ENCODE assay signal across 14 cellular contexts in genomic region chr5:616342-617039, GRCh38. TPM values are rescaled to one million over a fixed set of nuclear protein-coding genes. Genes with fewer than 3 reads are reported as not detected.
A peak's percentile ranks its signal among the peaks of the same experiment; 100 is the strongest.
DNase-seq lines count a peak whose midpoint lies in the region; ATAC-seq, FAIRE-seq and TF ChIP-seq lines count a peak whose summit lies in the region.
"Had no signal": no experiment of that assay in that cellular context is flagged by ENCODE, and none has a peak within 500 bp of the region (broad histone marks: within the 10 kb centered on the region; RNA-seq: fewer than 3 reads in every experiment).

No MANE protein-coding gene starts in this region.

- POLR2A ChIA-PET in K562 (lab: Yijun Ruan, JAX) = no interaction called here

- H3K27me3 Mint-ChIP-seq in nephron (ENCODE audit: low read depth) = no peaks in the 10 kb centered on the region
- H3K27me3 Mint-ChIP-seq: activated CD4-positive, alpha-beta T cell treated with anti-CD3 and anti-CD28 coated beads for 36 hours; activated naive CD8-positive, alpha-beta T cell treated with anti-CD3 and anti-CD28 coated beads, Interleukin-2, amount 10 ng/mL, durations not matched to agents 7 days and 5 days had no signal

- peaks cover 63% of the 10 kb centered on the region for H3K79me2 ChIP-seq in K562 (ENCODE audit: control insufficient read depth, insufficient read depth, low read length)

- peaks cover 9 to 22% of the 10 kb centered on the region in 2 experiments for H3K4me1 ChIP-seq in K562 (replicated peaks in 1 of 2; ENCODE audit: control insufficient read depth in 2 of 2, insufficient read depth in 2 of 2, low read length in 2 of 2)

- intact Hi-C loops in K562 (cut with micrococcal nuclease) = loop anchor here (10.0 kb wide), 1 partner anchor 142 kb away; no protein-coding TSS in a partner anchor

- peaks cover 12% of the 10 kb centered on the region for H3K4me1 Mint-ChIP-seq in nephron

- no TSS peak for BruUV-seq in K562 (replicated peaks; lab: Mats Ljungman, UMichigan)

- TF ChIP-seq CTCF in GM13977 (IDR thresholded peaks at IDR 0.05; ENCODE audit: extremely low read depth, insufficient read depth, missing control alignments) (peak; percentile 16), K562 (IDR thresholded peaks at IDR 0.05 in 2 of 3, conservative IDR thresholded peaks at IDR 0.05 in 1 of 3; ENCODE audit: insufficient read depth in 2 of 3, low read depth in 1 of 3, low read length in 3 of 3) (no peak), nephron (IDR thresholded peaks at IDR 0.05; ENCODE audit: unreplicated experiment in 3 of 3) (no peak)

- no peak overlapping the region for H3K4me2 ChIP-seq in K562 (ENCODE audit: insufficient read depth, low read length)

- peaks cover 7% of the 10 kb centered on the region for H3K9me3 Mint-ChIP-seq in nephron
- H3K9me3 Mint-ChIP-seq: CD8-positive, alpha-beta T cell had no signal

- H4K20me1 ChIP-seq in K562 (replicated peaks; ENCODE audit: control insufficient read depth, insufficient read depth, low read length) = peaks cover 25% of the 10 kb centered on the region

- peaks cover 12% of the 10 kb centered on the region for H3K9me1 ChIP-seq in K562 (ENCODE audit: control insufficient read depth, insufficient read depth, low read length)

- no peak for TF ChIP-seq EP300 in K562 (IDR thresholded peaks at IDR 0.05; ENCODE audit: low read length)

- no peak overlapping the region for H3K27ac Mint-ChIP-seq in nephron
- H3K27ac Mint-ChIP-seq: activated CD4-positive, alpha-beta T cell treated with anti-CD3 and anti-CD28 coated beads for 36 hours; activated naive CD8-positive, alpha-beta T cell treated with anti-CD3 and anti-CD28 coated beads, Interleukin-2, amount 10 ng/mL, durations not matched to agents 7 days and 5 days; CD8-positive, alpha-beta T cell had no signal

- H3K4me3 ChIP-seq in K562 = no peak overlapping the region
- H3K4me3 ChIP-seq: gastroesophageal sphincter had no signal

- in situ Hi-C loops in GM13977 (cut with MboI; ENCODE audit: low pct_unique_long_range_greater_than_20kb, low sequenced_read_pairs, unreplicated experiment) (no loop called here), K562 (cut with MboI) (no loop called here)

- peak overlapping the region; percentile 17 to 56 (median 55) for H3K4me3 Mint-ChIP-seq in nephron
- H3K4me3 Mint-ChIP-seq: activated CD4-positive, alpha-beta T cell treated with anti-CD3 and anti-CD28 coated beads for 36 hours; activated naive CD8-positive, alpha-beta T cell treated with anti-CD3 and anti-CD28 coated beads, Interleukin-2, amount 10 ng/mL, durations not matched to agents 7 days and 5 days; CD8-positive, alpha-beta T cell had no signal

- no peak overlapping the region for H3K27ac ChIP-seq in K562 (ENCODE audit: extremely low read depth, low read depth, low read length)
- H3K27ac ChIP-seq: gastroesophageal sphincter, neutrophil had no signal

- DNase-seq in COLO668 (lab: John Stamatoyannopoulos, UW; ENCODE audit: unreplicated experiment) (peak; percentile 46), GM13977 (ENCODE audit: low spot score) (no peak), K562 (ENCODE audit: extremely low read depth in 1 of 4, low spot score in 3 of 4) (peak in 2 of 4 experiments; percentile 37 to 40), NCI-H1417 (lab: John Stamatoyannopoulos, UW) (no peak)
- DNase-seq: activated CD4-positive, alpha-beta T cell treated with anti-CD3 and anti-CD28 coated beads for 36 hours; activated naive CD8-positive, alpha-beta T cell treated with anti-CD3 and anti-CD28 coated beads, Interleukin-2, amount 10 ng/mL, durations not matched to agents 7 days and 5 days; Karpas-422; NCI-H69 had no signal

- peak overlapping the region in 1 of 2 experiments; percentile 65; a peak in 2 of 4 replicates for H3K9ac ChIP-seq in K562 (ENCODE audit: insufficient read depth in 1 of 2, low read depth in 2 of 2, low read length in 2 of 2)

- CTCF ChIA-PET in K562 (lab: Yijun Ruan, JAX; ENCODE audit: low intra/inter-chr PET ratio) = no interaction called here

- no peak for FAIRE-seq in K562 (lab: Jason Lieb, UNC)

- 79% methylated on average over 10 of the region's 13 CpGs for whole genome bisulfite sequencing in K562 (ENCODE audit: insufficient coverage, low coverage, missing lambda C conversion rate)

- no peak overlapping the region for H2AFZ ChIP-seq in K562 (ENCODE audit: low read depth, low read length)

- H3K9me3 ChIP-seq in K562 (replicated peaks; ENCODE audit: control insufficient read depth, insufficient read depth, low read depth, low read length) = no peaks in the 10 kb centered on the region
- H3K9me3 ChIP-seq: gastroesophageal sphincter, neutrophil had no signal

- no peak for ATAC-seq in K562
- ATAC-seq in GM21529 (IDR thresholded peaks at IDR 0.05; ENCODE audit: unreplicated experiment) = no peak
- ATAC-seq in GM19463 (IDR thresholded peaks at IDR 0.05; ENCODE audit: unreplicated experiment) = no peak
- ATAC-seq: activated CD4-positive, alpha-beta T cell treated with anti-CD3 and anti-CD28 coated beads for 36 hours; CD8-positive, alpha-beta T cell; gastroesophageal sphincter had no signal

- H3K27me3 ChIP-seq in K562 (ENCODE audit: control insufficient read depth in 2 of 2, insufficient read depth in 2 of 2, low read length in 2 of 2) = no peaks in the 10 kb centered on the region
- H3K27me3 ChIP-seq: gastroesophageal sphincter had no signal

- peaks cover 50% of the 10 kb centered on the region for H3K36me3 Mint-ChIP-seq in nephron (ENCODE audit: low read depth)

- no peak for TF ChIP-seq POLR2A in K562 (conservative IDR thresholded peaks at IDR 0.05)

- peaks cover 68% of the 10 kb centered on the region for H3K36me3 ChIP-seq in K562 (ENCODE audit: control insufficient read depth, insufficient read depth, low read length)

- no peak for TF ChIP-seq RAD21 in K562 (CRISPR knock-in tag; conservative IDR thresholded peaks at IDR 0.05 in 1 of 2, IDR thresholded peaks at IDR 0.05 in 1 of 2)

TF ChIP-seq in K562, 482 proteins besides CTCF, POLR2A, EP300 and RAD21:
- TF ChIP-seq ILF3 (IDR thresholded peaks at IDR 0.05; ENCODE audit: borderline replicate concordance) = no peak
- no peak for TF ChIP-seq CBX3 (IDR thresholded peaks at IDR 0.05; ENCODE audit: borderline replicate concordance in 1 of 2, low read length in 2 of 2)
- TF ChIP-seq RBFOX2 (IDR thresholded peaks at IDR 0.05; ENCODE audit: low read depth, low read length) = peak; percentile 64; the same call in 1 of the 2 replicates
- TF ChIP-seq POLR2G (IDR thresholded peaks at IDR 0.05; ENCODE audit: low read depth, low read length) = peak; percentile 41; the same call in 1 of the 2 replicates
- TF ChIP-seq ZNF143 (CRISPR knock-in tag; IDR thresholded peaks at IDR 0.05) = no peak
- no peak for TF ChIP-seq ZSCAN29 (IDR thresholded peaks at IDR 0.05)
- no peak for TF ChIP-seq SREBF1 (IDR thresholded peaks at IDR 0.05; ENCODE audit: borderline replicate concordance, low read depth, low read length)
- TF ChIP-seq ZNF785 (CRISPR knock-in tag; IDR thresholded peaks at IDR 0.05) = no peak
- TF ChIP-seq XRCC5 (IDR thresholded peaks at IDR 0.05; ENCODE audit: low read depth, low read length) = no peak
- no peak for TF ChIP-seq HMG20B (CRISPR knock-in tag; IDR thresholded peaks at IDR 0.05)
- 0 out of 2 replicates have a peak, but pooled peaks have one; percentile 42 for TF ChIP-seq HLTF (IDR thresholded peaks at IDR 0.05)

RNA-seq across cellular contexts. Expression of gene CEP72, which starts 4.4 kb away (rescaled TPM):
- 124 and 152 TPM in 2 replicates for total RNA-seq in K562 (2011; cell fraction: chromatin; rRNA removed; ENCODE audit: low replicate concordance)
- total RNA-seq in K562 (2011; cell fraction: nucleolus; rRNA removed) = 76.5 and 81.0 TPM in 2 replicates
- 63.1 and 68.9 TPM in 2 replicates for total RNA-seq in K562 (2011; cell fraction: nucleoplasm; rRNA removed)
- total RNA-seq in K562 (2014; rRNA removed) = 17.6 and 27.4 TPM in 2 replicates
- 9.4 and 11.3 TPM in 2 replicates for total RNA-seq in K562 (2014; rRNA removed; fragmentation: Illumina TruSeq; extraction: Trizol)
- total RNA-seq in K562 (2015; rRNA removed; fragmentation: Illumina TruSeq; extraction: Trizol) = 16.3 and 17.4 TPM in 2 replicates
- 33.3 and 38.1 TPM in 2 replicates for total RNA-seq in K562 (2021)
- 14.0 and 17.8 TPM in 2 replicates for polyA plus RNA-seq in K562 (2011; rRNA removed)
- polyA plus RNA-seq in K562 (2011; cell fraction: cytosol; rRNA removed) = 11.8 and 15.1 TPM in 2 replicates
- 32.3 and 49.2 TPM in 2 replicates for polyA plus RNA-seq in K562 (2011; cell fraction: nucleus; rRNA removed)
- 15.2 and 20.5 TPM in 2 replicates for polyA plus RNA-seq in K562 (2012)
- 14.2 and 15.2 TPM in 2 replicates for polyA plus RNA-seq in K562 (2014; fragmentation: Illumina TruSeq; extraction: Trizol)
- 1 to 10 TPM in 1 of 2 experiments, under 1 TPM in 1; 0.89 to 1.4 TPM for polyA plus RNA-seq in K562 (2014; fragmentation: Nextera tagmentation; extraction: Ambion mirVana)
- polyA plus RNA-seq in K562 (2014; rRNA removed) = 19.9 and 28.6 TPM in 2 replicates
- 23.6 and 27.4 TPM in 2 replicates for polyA minus RNA-seq in K562 (2011; rRNA and poly(A)+ RNA removed)
- polyA minus RNA-seq in K562 (2011; cell fraction: cytosol; rRNA and poly(A)+ RNA removed) = 19.7 and 26.2 TPM in 2 replicates
- polyA minus RNA-seq in K562 (2011; cell fraction: nucleus; rRNA and poly(A)+ RNA removed) = 40.4 and 45.3 TPM in 2 replicates
